Comparison of ENCODE assay signal across 25 cellular contexts in the genomic region with DNA sequence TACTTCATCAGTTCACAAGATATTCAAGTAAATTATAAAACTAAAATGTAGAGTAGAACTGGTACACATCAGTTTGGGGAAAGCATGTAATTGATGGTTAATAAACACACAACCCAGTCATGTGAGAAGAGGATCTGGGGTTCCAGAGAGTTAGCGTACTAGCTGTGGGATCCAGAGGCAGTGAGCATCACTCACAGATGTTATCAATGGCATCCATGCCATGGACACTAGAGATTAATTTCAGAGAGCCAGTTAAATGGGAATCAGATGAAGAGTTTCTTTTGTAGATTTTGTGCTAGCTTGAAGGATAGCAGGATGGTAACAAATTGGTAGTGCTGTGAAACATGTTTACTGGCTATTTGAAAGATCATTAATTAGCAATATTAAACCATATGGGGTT. TPM values are rescaled to one million over a fixed set of nuclear protein-coding genes. Genes with fewer than 3 reads are reported as not detected.
DNase-seq lines count a peak whose midpoint lies in the region; ATAC-seq, FAIRE-seq and TF ChIP-seq lines count a peak whose summit lies in the region.
"Had no signal": no experiment of that assay in that cellular context is flagged by ENCODE, and none has a peak within 500 bp of the region (broad histone marks: within the 10 kb centered on the region; RNA-seq: fewer than 3 reads in every experiment).

No MANE protein-coding gene starts in this region.

- no TSS peak for BruUV-seq in IMR-90 (replicated peaks; lab: Mats Ljungman, UMichigan)

- H3K4ac ChIP-seq in IMR-90 (ENCODE audit: low read depth, low read length), result no peak overlapping the region

- CTCF ChIA-PET in A549 (lab: Yijun Ruan, JAX), result interaction anchor here (0.9 to 5.6 kb wide), 2 partner anchors 239 to 302 kb away, joined by 3 to 55 read pairs; no protein-coding TSS in a partner anchor
- CTCF ChIA-PET in IMR-90 (lab: Yijun Ruan, JAX), result no interaction called here

- 88% methylated on average over 1 of the region's 1 CpG for WGBS in A549 (ENCODE audit: missing lambda C conversion rate)
- no CpG with 5 or more reads among the region's 1 CpG for WGBS in IMR-90 (ENCODE audit: extremely low coverage in 2 of 2, insufficient read length in 1 of 2), 2 experiments
- 65 to 90% methylated on average over 1 of the region's 1 CpG for WGBS in esophagus squamous epithelium, 2 donors

- no peak overlapping the region for H3K23ac ChIP-seq in IMR-90 (ENCODE audit: low read depth, low read length)

- H3K36me3 ChIP-seq in IMR-90 (ENCODE audit: control insufficient read depth, insufficient read depth, low read length) (no peaks in the 10 kb centered on the region), esophagus squamous epithelium (no peaks in the 10 kb centered on the region)
- H3K36me3 ChIP-seq: BE2C, BLaER1 had no signal

- no peak overlapping the region for H3K56ac ChIP-seq in IMR-90 (ENCODE audit: extremely low read depth, insufficient read depth, low read length)

- 0 out of 2 replicates have a peak overlapping the region, but pooled peaks have one; percentile 12 for H3K14ac ChIP-seq in IMR-90 (replicated peaks; ENCODE audit: low read depth, low read length)

- H3K27ac ChIP-seq in A549 (peak overlapping the region; percentile 20 to 47; a peak in 3 of 6 replicates), IMR-90 (ENCODE audit: insufficient read depth, low read length) (no peak overlapping the region), esophagus squamous epithelium (no peak overlapping the region)
- H3K27ac ChIP-seq: BLaER1 had no signal

- intact Hi-C loops in IMR-90 (cut with micrococcal nuclease) (loop anchor here (5.0 to 10.0 kb wide), 3 partner anchors 154 to 1594 kb away; partner anchors contain the start of gene RAB27B), esophagus squamous epithelium (cut with DNase I) (loop anchor here (5.0 kb wide), 1 partner anchor 304 kb away; no protein-coding TSS in a partner anchor)

- TF ChIP-seq POLR2A in A549 (IDR thresholded peaks at IDR 0.05; ENCODE audit: low read length) (no peak), IMR-90 (IDR thresholded peaks at IDR 0.05; ENCODE audit: low read depth, low read length) (no peak), esophagus squamous epithelium (IDR thresholded peaks at IDR 0.05) (no peak)

- TF ChIP-seq CTCF in A549 (IDR thresholded peaks at IDR 0.05), result no peak
- TF ChIP-seq CTCF in IMR-90 (conservative IDR thresholded peaks at IDR 0.05; ENCODE audit: low read depth, low read length), result no peak
- no peak for TF ChIP-seq CTCF in esophagus squamous epithelium (IDR thresholded peaks at IDR 0.05)

- H3K9ac ChIP-seq in IMR-90 (ENCODE audit: low read depth, low read length), result no peak overlapping the region
- H3K9ac ChIP-seq: BLaER1 had no signal

- H3K9me1 ChIP-seq in IMR-90 (ENCODE audit: insufficient read depth, low read length), result no peaks in the 10 kb centered on the region

- no peak overlapping the region; the same call in 1 of the 2 replicates for H2BK20ac ChIP-seq in IMR-90 (ENCODE audit: low read depth, low read length)

- in situ Hi-C loops in IMR-90 (cut with MboI; ENCODE audit: low sequenced_read_pairs), result loop anchor here (5.0 to 25.0 kb wide), 4 partner anchors 56 to 519 kb away; no protein-coding TSS in a partner anchor

- H3K9me3 ChIP-seq in A549 (peaks cover 8% of the 10 kb centered on the region; the same call in 1 of the 3 replicates), IMR-90 (ENCODE audit: control insufficient read depth, insufficient read depth, low read length) (no peaks in the 10 kb centered on the region; the same call in 1 of the 2 replicates), esophagus squamous epithelium (no peaks in the 10 kb centered on the region)
- H3K9me3 ChIP-seq: BE2C, BLaER1 had no signal

- H4K91ac ChIP-seq in IMR-90 (ENCODE audit: insufficient read depth, low read depth, low read length), result no peak overlapping the region

- no peak overlapping the region for H3K4me3 ChIP-seq in A549
- H3K4me3 ChIP-seq in IMR-90 (ENCODE audit: insufficient read depth, low read depth, low read length), result no peak overlapping the region
- no peak overlapping the region for H3K4me3 ChIP-seq in esophagus squamous epithelium
- H3K4me3 ChIP-seq: BLaER1 had no signal

- H4K20me1 ChIP-seq in IMR-90 (ENCODE audit: insufficient read depth, low read length), result no peaks in the 10 kb centered on the region
- H4K20me1 ChIP-seq: BLaER1 had no signal

- dilution Hi-C loops in IMR-90 (cut with HindIII; ENCODE audit: low sequenced_read_pairs, unreplicated experiment), result no loop called here

- POLR2A ChIA-PET in A549 (lab: Yijun Ruan, JAX) (no interaction called here), IMR-90 (lab: Charles Lee; ENCODE audit: unreplicated experiment) (no interaction called here)

- no peak overlapping the region for H2BK120ac ChIP-seq in IMR-90 (ENCODE audit: low read depth, low read length)

- H3K4me2 ChIP-seq in A549, result no peak overlapping the region
- H3K4me2 ChIP-seq in IMR-90 (ENCODE audit: low read depth, low read length), result no peak overlapping the region
- H3K4me2 ChIP-seq: BLaER1 had no signal

- ATAC-seq in A549 (no peak), IMR-90 (ENCODE audit: low read depth) (no peak)

- no peaks in the 10 kb centered on the region for H3K79me1 ChIP-seq in IMR-90 (ENCODE audit: low read depth in 1 of 2, low read length in 2 of 2)

- no peak for FAIRE-seq in A549 (lab: Jason Lieb, UNC)
- peak; percentile 55 for FAIRE-seq in endometrium (lab: Jason Lieb, UNC)
- FAIRE-seq: A204.1, GM12891, GM19239 had no signal

- no peak overlapping the region for H2BK5ac ChIP-seq in IMR-90 (ENCODE audit: low read depth, low read length, poor library complexity, severe bottlenecking)

- H2AK9ac ChIP-seq in IMR-90 (replicated peaks; ENCODE audit: low read depth, low read length, poor library complexity), result no peak overlapping the region

- DNase-seq in A549 (ENCODE audit: low read depth in 1 of 2, low spot score in 1 of 2) (no peak), IMR-90 (no peak), GF-D8 (lab: John Stamatoyannopoulos, UW) (no peak), esophagus squamous epithelium (lab: John Stamatoyannopoulos, UW) (no peak), AML-193 (lab: John Stamatoyannopoulos, UW) (no peak)
- DNase-seq: 8988T; BE2C; C1 segment of cervical spinal cord; CD4-positive, alpha-beta memory T cell; CD4-positive, CD25-positive, alpha-beta regulatory T cell; CD8-positive, alpha-beta memory T cell; COR-L47; DMS 273 treated with DMSO at 0.1 percent for 48 hours; DMS153; DMS53; DMS79; DND-41; EL; GDM1 had no signal

- peak overlapping the region; percentile 74; the same call in 1 of the 3 replicates for H2BK15ac ChIP-seq in IMR-90 (ENCODE audit: low read depth, low read length)

- H3K4me1 ChIP-seq in A549, result peaks cover 16% of the 10 kb centered on the region
- no peaks in the 10 kb centered on the region for H3K4me1 ChIP-seq in IMR-90 (ENCODE audit: control insufficient read depth, insufficient read depth, low read length)
- no peaks in the 10 kb centered on the region for H3K4me1 ChIP-seq in esophagus squamous epithelium
- H3K4me1 ChIP-seq: BE2C, BLaER1 had no signal

- peak overlapping the region; percentile 77; the same call in 1 of the 2 replicates for H2AK5ac ChIP-seq in IMR-90 (ENCODE audit: low read depth, low read length)

- H3K27me3 ChIP-seq in IMR-90 (ENCODE audit: control insufficient read depth, insufficient read depth, low read length) (no peaks in the 10 kb centered on the region), esophagus squamous epithelium (no peaks in the 10 kb centered on the region)
- H3K27me3 ChIP-seq: BE2C, BLaER1 had no signal

- no peak for TF ChIP-seq EP300 in A549 (IDR thresholded peaks at IDR 0.05)

- H2AFZ ChIP-seq in IMR-90 (replicated peaks; ENCODE audit: low read length, poor library complexity), result no peak overlapping the region

- H3K18ac ChIP-seq in IMR-90 (ENCODE audit: low read depth, low read length), result no peak overlapping the region; the same call in 1 of the 2 replicates

- TF ChIP-seq RAD21 in A549 (conservative IDR thresholded peaks at IDR 0.05 in 1 of 2, IDR thresholded peaks at IDR 0.05 in 1 of 2), result no peak
- TF ChIP-seq RAD21 in IMR-90 (IDR thresholded peaks at IDR 0.05; ENCODE audit: low read length), result no peak

- H4K8ac ChIP-seq in IMR-90 (ENCODE audit: low read depth in 2 of 2, low read length in 2 of 2), result no peak overlapping the region

- H4K5ac ChIP-seq in IMR-90 (ENCODE audit: low read depth, low read length), result no peak overlapping the region

TF ChIP-seq in A549, 52 proteins besides CTCF, POLR2A, EP300 and RAD21 (continues in another document):
- TF ChIP-seq CHD4 (IDR thresholded peaks at IDR 0.05; ENCODE audit: borderline replicate concordance) (no peak), SMC3 (IDR thresholded peaks at IDR 0.05) (no peak), NFE2L2 (conservative IDR thresholded peaks at IDR 0.05; ENCODE audit: low read length) (no peak)

TF ChIP-seq in IMR-90, 13 proteins besides CTCF, POLR2A, EP300 and RAD21:
- TF ChIP-seq SMC3 (IDR thresholded peaks at IDR 0.05; ENCODE audit: low read depth, low read length) (no peak), MAZ (IDR thresholded peaks at IDR 0.05; ENCODE audit: borderline replicate concordance, low read depth, low read length) (no peak), NFE2L2 (IDR thresholded peaks at IDR 0.05; ENCODE audit: low read depth, low read length) (no peak), CEBPB (IDR thresholded peaks at IDR 0.05; ENCODE audit: low read depth, low read length) (no peak), RFX5 (IDR thresholded peaks at IDR 0.05; ENCODE audit: low read depth, low read length) (no peak), MXI1 (IDR thresholded peaks at IDR 0.05; ENCODE audit: borderline replicate concordance, low read depth, low read length) (no peak), RCOR1 (IDR thresholded peaks at IDR 0.05; ENCODE audit: insufficient replicate concordance, low read length) (no peak)
TF ChIP-seq in IMR-90: peak in this region for 0.

RNA-seq across cellular contexts. Expression of gene CCDC68, which starts 21.8 kb away (rescaled TPM):
- 11.2 and 12.4 TPM in 2 replicates for polyA plus RNA-seq in A549 (2011; rRNA removed)
- 0.89 and 0.91 TPM in 2 replicates for polyA plus RNA-seq in A549 (2012; cell fraction: cytosol; rRNA removed)
- 0.47 and 1.2 TPM in 2 replicates for polyA plus RNA-seq in A549 (2012; cell fraction: nucleus; rRNA removed)
- 2.8 to 3.1 TPM (median 3.1 TPM) in 3 replicates for polyA plus RNA-seq in A549 (2017; fragmentation: RNase III; extraction: RNeasy Plus Mini Kit Qiagen cat#74134 plus additional on column Dnase treatment)
- 3.4 and 6.3 TPM in 2 replicates for polyA minus RNA-seq in A549 (2011; rRNA and poly(A)+ RNA removed)
- total RNA-seq in IMR-90 (2012; rRNA removed), result 0.54 and 1.4 TPM in 2 replicates
- polyA plus RNA-seq in IMR-90 (2012; rRNA removed), result 0.46 and 0.55 TPM in 2 replicates
- polyA plus RNA-seq in IMR-90 (2012; cell fraction: cytosol; rRNA removed), result 0.07 and 0.09 TPM in 2 replicates
- 0.09 and 1.7 TPM in 2 replicates for polyA plus RNA-seq in IMR-90 (2012; cell fraction: nucleus; rRNA removed; ENCODE audit: low replicate concordance)
- total RNA-seq in esophagus squamous epithelium, result 1 to 10 TPM in 3 of 4 donors, under 1 TPM in 1; 0.11 to 5.1 (median 2.7) TPM
- total RNA-seq: CD4-positive, CD25-positive, alpha-beta regulatory T cell; CD8-positive, alpha-beta memory T cell; G401 had no signal
- polyA plus RNA-seq: CD4-positive, alpha-beta memory T cell; CD4-positive, CD25-positive, alpha-beta regulatory T cell; CD8-positive, alpha-beta memory T cell had no signal

Comparison
In these comparisons a context has a peak if more than half of its experiments do, and no peak if none do; other contexts are left out.
1. H3K27ac ChIP-seq: peak in A549 (2 of 2); none in IMR-90 (single experiment) and esophagus squamous epithelium (0 of 4).